ENCODE assay signal across 8 cellular contexts in the genomic region with DNA sequence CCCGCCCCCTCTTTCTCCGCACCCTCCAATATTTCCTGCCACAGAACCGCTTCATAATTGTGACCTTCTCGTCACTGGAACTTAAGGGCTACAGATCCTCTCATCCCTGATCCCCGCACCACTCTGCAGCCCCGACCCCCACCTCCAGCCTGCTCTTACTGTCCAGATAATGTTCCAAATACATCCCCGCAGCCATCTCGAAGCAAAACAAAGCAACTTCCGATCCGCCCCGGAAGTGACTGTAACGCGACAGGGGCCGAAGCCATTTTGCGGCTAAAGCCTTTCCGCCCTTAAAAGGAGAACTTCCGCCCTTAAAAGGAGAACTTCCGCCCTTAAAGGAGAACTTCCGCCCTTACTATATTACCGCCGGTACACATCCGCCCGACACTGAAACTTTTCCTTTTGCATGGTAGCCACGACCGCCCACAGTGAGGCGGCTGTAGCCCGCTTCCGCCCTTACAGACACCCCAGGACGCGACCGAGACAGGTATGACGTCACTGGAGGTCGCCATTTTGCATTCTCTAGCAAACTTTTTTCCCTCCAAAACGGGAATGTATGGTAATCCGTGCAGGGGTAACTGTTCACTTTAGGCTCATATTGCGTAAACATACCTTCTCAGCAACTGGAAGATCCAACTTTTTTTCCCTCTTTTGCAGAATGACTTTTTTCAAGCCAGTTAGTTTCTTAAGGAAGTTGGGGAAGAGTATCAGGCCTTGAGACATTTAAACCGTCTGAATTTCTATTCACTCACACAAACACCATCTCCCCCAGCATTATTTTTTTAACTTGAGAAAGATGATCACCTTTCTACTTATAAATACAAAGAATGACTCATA. TPM values are rescaled to one million over a fixed set of nuclear protein-coding genes. Genes with fewer than 3 reads are reported as not detected.
DNase-seq lines count a peak whose midpoint lies in the region; ATAC-seq and TF ChIP-seq lines count a peak whose summit lies in the region.

A gene (minus strand): TSS at position 214 of the 837 bp plus-strand sequence. CDS start 18 bp downstream, at position 196.

- peak within 1 kb of the TSS; percentile 96 for H2AFZ ChIP-seq in SK-N-SH (ENCODE audit: low read depth)

- no peak for TF ChIP-seq RAD21 in SK-N-SH (IDR thresholded peaks at IDR 0.05; ENCODE audit: low read length)

- H3K9me2 ChIP-seq in SK-N-SH = no peaks in the 10 kb centered on the region

- 3% methylated on average over 36 of the region's 37 CpGs for WGBS in SK-N-SH (ENCODE audit: low lambda C conversion rate)

- H3K27me3 ChIP-seq in SK-N-SH (ENCODE audit: insufficient read depth) = no peaks in the 10 kb centered on the region

- H3K9me3 ChIP-seq in SK-N-SH = no peaks in the 10 kb centered on the region

- POLR2A ChIA-PET in SK-N-SH (lab: Yijun Ruan, JAX) = interaction anchor here (3.8 kb wide), 1 partner anchor 26 kb away, joined by 16 read pairs; a partner anchor contains a TSS

- peaks cover 4% of the 10 kb centered on the region in 2 experiments; a peak in 3 of 4 replicates for H3K4me1 ChIP-seq in SK-N-SH (ENCODE audit: control insufficient read depth in 1 of 2, insufficient read depth in 2 of 2, low read depth in 1 of 2, low read length in 1 of 2)

- H3K36me3 ChIP-seq in SK-N-SH (replicated peaks in 1 of 2; ENCODE audit: control insufficient read depth in 1 of 2, insufficient read depth in 2 of 2, low read length in 1 of 2) = peaks cover 9 to 24% of the 10 kb centered on the region in 2 experiments

- no peaks in the 10 kb centered on the region for H4K20me1 ChIP-seq in SK-N-SH (ENCODE audit: insufficient read depth)

- peaks cover 45% of the 10 kb centered on the region for H3K79me2 ChIP-seq in SK-N-SH (ENCODE audit: insufficient read depth)

- peak; percentile 99 for ATAC-seq in HG02571 (IDR thresholded peaks at IDR 0.05; ENCODE audit: unreplicated experiment)

- peaks cover 26% of the 10 kb centered on the region for H3F3A ChIP-seq in SK-N-SH (replicated peaks; ENCODE audit: insufficient read depth)

- H3K4me3 ChIP-seq in SK-N-SH (ENCODE audit: low read depth in 2 of 2, low read length in 1 of 2) = peak within 1 kb of the TSS; percentile 74 to 93

- peak within 1 kb of the TSS; percentile 79 for H3K4me2 ChIP-seq in SK-N-SH

- CTCF ChIA-PET in SK-N-SH (lab: Yijun Ruan, JAX) = interaction anchor here (0.9 to 2.0 kb wide), 5 partner anchors 19 to 173 kb away, joined by 3 to 12 read pairs (median 4); a partner anchor contains a TSS

- H3K27ac ChIP-seq in SK-N-SH (ENCODE audit: low read depth in 2 of 2, low read length in 1 of 2) = peak within 1 kb of the TSS; percentile 73 to 79

- peak within 1 kb of the TSS; percentile 85 for H3K9ac ChIP-seq in SK-N-SH

- DNase-seq in GM04504 (ENCODE audit: low read depth) = peak; percentile 98
- peak; percentile 99 for DNase-seq in NCI-H1048 (lab: John Stamatoyannopoulos, UW)
- peak; percentile 93 for DNase-seq in SK-N-SH
- DNase-seq in activated naive CD4-positive, alpha-beta T cell treated with anti-CD3 and anti-CD28 coated beads, Interleukin-2, amount 50 U/mL, for 16 hours = peak; percentile 94
- DNase-seq in germinal center (ENCODE audit: low spot score) = peak; percentile 97
- peak; percentile 95 for DNase-seq in non-pigmented ciliary epithelial cell (ENCODE audit: low read depth)
- peak; percentile 100 for DNase-seq in superior temporal gyrus (ENCODE audit: extremely low spot score)

- TF ChIP-seq EP300 in SK-N-SH (IDR thresholded peaks at IDR 0.05; ENCODE audit: borderline replicate concordance in 1 of 2, low read depth in 1 of 2, low read length in 1 of 2) = no peak; a peak in 1 of 4 replicates

- no peak for TF ChIP-seq CTCF in SK-N-SH (IDR thresholded peaks at IDR 0.05)

TF ChIP-seq in SK-N-SH, 30 proteins besides CTCF, POLR2A, EP300 and RAD21 (continues in another document):
- TF ChIP-seq, protein P1, sequence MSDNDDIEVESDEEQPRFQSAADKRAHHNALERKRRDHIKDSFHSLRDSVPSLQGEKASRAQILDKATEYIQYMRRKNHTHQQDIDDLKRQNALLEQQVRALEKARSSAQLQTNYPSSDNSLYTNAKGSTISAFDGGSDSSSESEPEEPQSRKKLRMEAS (IDR thresholded peaks at IDR 0.05; ENCODE audit: low read depth) = peak; percentile 93
- peak; percentile 67; the same call in 1 of the 2 replicates for TF ChIP-seq RCOR1 (IDR thresholded peaks at IDR 0.05; ENCODE audit: low read length)
- TF ChIP-seq POLR2AphosphoS5 (IDR thresholded peaks at IDR 0.05; ENCODE audit: low read depth, low read length) = peak; percentile 86
- TF ChIP-seq, protein P2, sequence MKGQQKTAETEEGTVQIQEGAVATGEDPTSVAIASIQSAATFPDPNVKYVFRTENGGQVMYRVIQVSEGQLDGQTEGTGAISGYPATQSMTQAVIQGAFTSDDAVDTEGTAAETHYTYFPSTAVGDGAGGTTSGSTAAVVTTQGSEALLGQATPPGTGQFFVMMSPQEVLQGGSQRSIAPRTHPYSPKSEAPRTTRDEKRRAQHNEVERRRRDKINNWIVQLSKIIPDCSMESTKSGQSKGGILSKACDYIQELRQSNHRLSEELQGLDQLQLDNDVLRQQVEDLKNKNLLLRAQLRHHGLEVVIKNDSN (IDR thresholded peaks at IDR 0.05; ENCODE audit: borderline replicate concordance, low read depth) = no peak
- peak; percentile 94 for TF ChIP-seq YY1 (IDR thresholded peaks at IDR 0.05; ENCODE audit: low read depth)
- TF ChIP-seq FOSL2 (IDR thresholded peaks at IDR 0.05; ENCODE audit: borderline replicate concordance, low read depth) = no peak
- 0 out of 2 replicates have a peak, but pooled peaks have one; percentile 25 for TF ChIP-seq JUND (IDR thresholded peaks at IDR 0.05)
- peak; percentile 100 for TF ChIP-seq GABPA (IDR thresholded peaks at IDR 0.05; ENCODE audit: low read depth)
- peak; percentile 68; the same call in 1 of the 2 replicates for TF ChIP-seq TAF1 (IDR thresholded peaks at IDR 0.05; ENCODE audit: borderline replicate concordance, low read depth, low read length)
- TF ChIP-seq, protein P3, sequence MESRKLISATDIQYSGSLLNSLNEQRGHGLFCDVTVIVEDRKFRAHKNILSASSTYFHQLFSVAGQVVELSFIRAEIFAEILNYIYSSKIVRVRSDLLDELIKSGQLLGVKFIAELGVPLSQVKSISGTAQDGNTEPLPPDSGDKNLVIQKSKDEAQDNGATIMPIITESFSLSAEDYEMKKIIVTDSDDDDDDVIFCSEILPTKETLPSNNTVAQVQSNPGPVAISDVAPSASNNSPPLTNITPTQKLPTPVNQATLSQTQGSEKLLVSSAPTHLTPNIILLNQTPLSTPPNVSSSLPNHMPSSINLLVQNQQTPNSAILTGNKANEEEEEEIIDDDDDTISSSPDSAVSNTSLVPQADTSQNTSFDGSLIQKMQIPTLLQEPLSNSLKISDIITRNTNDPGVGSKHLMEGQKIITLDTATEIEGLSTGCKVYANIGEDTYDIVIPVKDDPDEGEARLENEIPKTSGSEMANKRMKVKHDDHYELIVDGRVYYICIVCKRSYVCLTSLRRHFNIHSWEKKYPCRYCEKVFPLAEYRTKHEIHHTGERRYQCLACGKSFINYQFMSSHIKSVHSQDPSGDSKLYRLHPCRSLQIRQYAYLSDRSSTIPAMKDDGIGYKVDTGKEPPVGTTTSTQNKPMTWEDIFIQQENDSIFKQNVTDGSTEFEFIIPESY (IDR thresholded peaks at IDR 0.05; ENCODE audit: borderline replicate concordance, low read depth) = peak; percentile 87
- TF ChIP-seq TCF12 (IDR thresholded peaks at IDR 0.05) = 0 out of 2 replicates have a peak, but pooled peaks have one; percentile 37
- no peak; the same call in 1 of the 2 replicates for TF ChIP-seq TEAD4 (IDR thresholded peaks at IDR 0.05; ENCODE audit: borderline replicate concordance, insufficient read depth)
- TF ChIP-seq, protein P4, sequence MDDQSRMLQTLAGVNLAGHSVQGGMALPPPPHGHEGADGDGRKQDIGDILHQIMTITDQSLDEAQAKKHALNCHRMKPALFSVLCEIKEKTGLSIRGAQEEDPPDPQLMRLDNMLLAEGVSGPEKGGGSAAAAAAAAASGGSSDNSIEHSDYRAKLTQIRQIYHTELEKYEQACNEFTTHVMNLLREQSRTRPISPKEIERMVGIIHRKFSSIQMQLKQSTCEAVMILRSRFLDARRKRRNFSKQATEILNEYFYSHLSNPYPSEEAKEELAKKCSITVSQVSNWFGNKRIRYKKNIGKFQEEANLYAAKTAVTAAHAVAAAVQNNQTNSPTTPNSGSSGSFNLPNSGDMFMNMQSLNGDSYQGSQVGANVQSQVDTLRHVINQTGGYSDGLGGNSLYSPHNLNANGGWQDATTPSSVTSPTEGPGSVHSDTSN (IDR thresholded peaks at IDR 0.05) = peak; percentile 29; the same call in 1 of the 2 replicates
- TF ChIP-seq, protein P5, sequence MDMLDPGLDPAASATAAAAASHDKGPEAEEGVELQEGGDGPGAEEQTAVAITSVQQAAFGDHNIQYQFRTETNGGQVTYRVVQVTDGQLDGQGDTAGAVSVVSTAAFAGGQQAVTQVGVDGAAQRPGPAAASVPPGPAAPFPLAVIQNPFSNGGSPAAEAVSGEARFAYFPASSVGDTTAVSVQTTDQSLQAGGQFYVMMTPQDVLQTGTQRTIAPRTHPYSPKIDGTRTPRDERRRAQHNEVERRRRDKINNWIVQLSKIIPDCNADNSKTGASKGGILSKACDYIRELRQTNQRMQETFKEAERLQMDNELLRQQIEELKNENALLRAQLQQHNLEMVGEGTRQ (IDR thresholded peaks at IDR 0.05; ENCODE audit: borderline replicate concordance, low read depth, low read length) = no peak
- TF ChIP-seq CHD2 (IDR thresholded peaks at IDR 0.05; ENCODE audit: low read length, partially characterized antibody) = peak; percentile 92
- TF ChIP-seq RFX5 (IDR thresholded peaks at IDR 0.05; ENCODE audit: low read length) = peak; percentile 69
- TF ChIP-seq FOXJ3 (CRISPR knock-in tag; IDR thresholded peaks at IDR 0.05) = no peak

RNA-seq across cellular contexts. Expression of the gene that starts here (rescaled TPM):
- 96.5 and 163 TPM in 2 replicates for polyA plus RNA-seq in SK-N-SH (2012; rRNA removed)
- polyA plus RNA-seq in SK-N-SH (2012; cell fraction: cytosol; rRNA removed) = 108 and 110 TPM in 2 replicates
- 252 and 353 TPM in 2 replicates for polyA plus RNA-seq in SK-N-SH (2012; cell fraction: nucleus; rRNA removed)

Comparison
In these comparisons a context has a peak if more than half of its experiments do, and no peak if none do; other contexts are left out.
1. Peak in every context shown above with its lines: DNase-seq, ATAC-seq, H3K4me3 ChIP-seq and H3K27ac ChIP-seq.